Comparison of ENCODE assay signal across 21 cellular contexts in genomic region chr2:193843675-193844074, GRCh38.
A peak's percentile ranks its signal among the peaks of the same experiment; 100 is the strongest.
DNase-seq lines count a peak whose midpoint lies in the region; ATAC-seq, FAIRE-seq and TF ChIP-seq lines count a peak whose summit lies in the region.
"Had no signal": no experiment of that assay in that cellular context is flagged by ENCODE, and none has a peak within 500 bp of the region (broad histone marks: within the 10 kb centered on the region; RNA-seq: fewer than 3 reads in every experiment).

No MANE protein-coding gene starts in this region.

- H3K27ac Mint-ChIP-seq in CD14-positive monocyte = no peak overlapping the region
- H3K27ac Mint-ChIP-seq: B cell, GM23338 had no signal

- H3K36me3 Mint-ChIP-seq in CD14-positive monocyte = no peaks in the 10 kb centered on the region

- WGBS in GM12878 (ENCODE audit: insufficient coverage, insufficient replicate concordance, low lambda C conversion rate, missing lambda C conversion rate) = 0% methylated on average over 3 of the region's 3 CpGs
- WGBS in psoas muscle, 3 donors = 80 to 92% (median 83%) methylated on average over 3 of the region's 3 CpGs

- no peak for TF ChIP-seq RAD21 in GM12878 (IDR thresholded peaks at IDR 0.05; ENCODE audit: insufficient read depth, low read depth, low read length)

- TF ChIP-seq CTCF in CD14-positive monocyte (IDR thresholded peaks at IDR 0.05) (no peak), GM12878 (IDR thresholded peaks at IDR 0.05 in 2 of 3, conservative IDR thresholded peaks at IDR 0.05 in 1 of 3; ENCODE audit: control insufficient read depth in 2 of 3, extremely low read depth in 1 of 3, insufficient read depth in 1 of 3, low read depth in 3 of 3, low read length in 3 of 3) (no peak), psoas muscle (IDR thresholded peaks at IDR 0.05) (no peak)

- H3K27me3 Mint-ChIP-seq in CD14-positive monocyte (ENCODE audit: low read depth in 3 of 3) = no peaks in the 10 kb centered on the region
- H3K27me3 Mint-ChIP-seq: B cell had no signal

- no peaks in the 10 kb centered on the region for H3K9me3 ChIP-seq in GM12878 (replicated peaks; ENCODE audit: control insufficient read depth, insufficient read depth, low read length)
- H3K9me3 ChIP-seq in psoas muscle = no peaks in the 10 kb centered on the region
- H3K9me3 ChIP-seq: MG63 had no signal

- H3K27ac ChIP-seq in GM12878 (ENCODE audit: control insufficient read depth, insufficient read depth) (no peak overlapping the region), psoas muscle (no peak overlapping the region)

- no peak overlapping the region for H3K4me3 ChIP-seq in GM12878
- H3K4me3 ChIP-seq in psoas muscle = no peak overlapping the region
- H3K4me3 ChIP-seq: GM23338, MG63 had no signal

- no peak for TF ChIP-seq EP300 in GM12878 (IDR thresholded peaks at IDR 0.05; ENCODE audit: borderline replicate concordance in 1 of 2, control insufficient read depth in 1 of 2, low read depth in 2 of 2, low read length in 2 of 2)

- CTCF ChIA-PET in GM12878 (lab: Yijun Ruan, JAX) = no interaction called here

- no peak for TF ChIP-seq POLR2A in GM12878 (IDR thresholded peaks at IDR 0.05; ENCODE audit: low read depth, low read length)

- H3K9me3 Mint-ChIP-seq in CD14-positive monocyte = peaks cover 0 to 4% (median 0%) of the 10 kb centered on the region in 7 donors
- H3K9me3 Mint-ChIP-seq: GM23338 had no signal

- H3K79me2 ChIP-seq in GM12878 (ENCODE audit: control insufficient read depth, insufficient read depth, low read length) = no peaks in the 10 kb centered on the region

- H3K4me2 ChIP-seq in GM12878 (ENCODE audit: control insufficient read depth, insufficient read depth) = no peak overlapping the region
- H3K4me2 ChIP-seq: GM23338 had no signal

- no peak for FAIRE-seq in GM12878 (lab: Jason Lieb, UNC)

- RAD21 ChIA-PET in GM12878 (lab: Charles Lee; ENCODE audit: unreplicated experiment) = no interaction called here

- in situ Hi-C loops in GM12878 (cut with MboI) = no loop called here

- no peaks in the 10 kb centered on the region for H3K4me1 Mint-ChIP-seq in CD14-positive monocyte
- H3K4me1 Mint-ChIP-seq: B cell had no signal

- no peak overlapping the region for H3K9ac ChIP-seq in GM12878 (ENCODE audit: control insufficient read depth, insufficient read depth, low read length)

- no peaks in the 10 kb centered on the region for H4K20me1 ChIP-seq in GM12878 (ENCODE audit: control insufficient read depth, insufficient read depth)

- BruUV-seq in GM12878 (replicated peaks; lab: Mats Ljungman, UMichigan) = no TSS peak

- SMC1A ChIA-PET in GM12878 (lab: Charles Lee; ENCODE audit: uncharacterized antibody, unreplicated experiment) = no interaction called here

- no peaks in the 10 kb centered on the region for H3K27me3 ChIP-seq in GM12878 (replicated peaks in 1 of 2; ENCODE audit: control insufficient read depth in 2 of 2, insufficient read depth in 2 of 2, low read length in 1 of 2)
- no peaks in the 10 kb centered on the region for H3K27me3 ChIP-seq in psoas muscle (ENCODE audit: insufficient read depth in 3 of 3, low read length in 2 of 3)
- H3K27me3 ChIP-seq: MG63 had no signal

- H3K4me1 ChIP-seq in GM12878 (ENCODE audit: control insufficient read depth, insufficient read depth, low read length) = no peaks in the 10 kb centered on the region
- no peaks in the 10 kb centered on the region for H3K4me1 ChIP-seq in psoas muscle

- H3K4me3 Mint-ChIP-seq in CD14-positive monocyte = no peak overlapping the region
- H3K4me3 Mint-ChIP-seq: B cell, GM23338 had no signal

- POLR2A ChIA-PET in GM12878 (lab: Charles Lee) = no interaction called here

- no peak overlapping the region for H2AFZ ChIP-seq in GM12878 (ENCODE audit: control insufficient read depth, low read depth, low read length)
- H2AFZ ChIP-seq: GM23338 had no signal

- H3K36me3 ChIP-seq in GM12878 (ENCODE audit: control insufficient read depth in 2 of 2, insufficient read depth in 2 of 2, low read length in 1 of 2) = no peaks in the 10 kb centered on the region
- H3K36me3 ChIP-seq in psoas muscle (ENCODE audit: insufficient read depth in 1 of 2, low read depth in 1 of 2) = no peaks in the 10 kb centered on the region
- H3K36me3 ChIP-seq: MG63 had no signal

- DNase-seq in CD14-positive monocyte (ENCODE audit: low spot score) (peak; percentile 12), GM12878 (ENCODE audit: low read depth, low spot score) (no peak), psoas muscle (no peak)
- no peak for DNase-seq in central memory CD4-positive, alpha-beta T cell
- no peak for DNase-seq in activated CD4-positive, alpha-beta T cell treated with anti-CD3 and anti-CD28 coated beads for 4 hours
- DNase-seq: COR-L47, DMS79, HCEC 1CT, Kasumi-1, MG63, NCI-H1417 treated with DMSO at 0.1 percent for 48 hours, NCI-H187, NCI-H446 treated with DMSO at 0.1 percent for 48 hours, NCI-H526 treated with DMSO at 0.1 percent for 48 hours, SIG-M5, T-helper 1 cell had no signal

- intact Hi-C loops in CD14-positive monocyte (cut with micrococcal nuclease) = no loop called here
- intact Hi-C loops in GM12878 (cut with micrococcal nuclease; ENCODE audit: unreplicated experiment) = no loop called here
- intact Hi-C loops in psoas muscle (cut with DNase I) = no loop called here

- ATAC-seq in GM19351 (IDR thresholded peaks at IDR 0.05; ENCODE audit: unreplicated experiment) = peak; percentile 84
- ATAC-seq in HG03103 (IDR thresholded peaks at IDR 0.05; ENCODE audit: low read depth, unreplicated experiment) = peak; percentile 40
- ATAC-seq in GM12878 = peak; percentile 60
- no peak for ATAC-seq in HG02870 (IDR thresholded peaks at IDR 0.05; ENCODE audit: unreplicated experiment)
- ATAC-seq in psoas muscle = no peak
- ATAC-seq: GM23338 had no signal

TF ChIP-seq in GM12878, 131 proteins besides CTCF, POLR2A, EP300 and RAD21:
- no peak for TF ChIP-seq BHLHE40 (IDR thresholded peaks at IDR 0.05; ENCODE audit: borderline replicate concordance in 1 of 2, low read depth in 2 of 2, low read length in 1 of 2)
- TF ChIP-seq TCF12 (IDR thresholded peaks at IDR 0.05; ENCODE audit: low read depth, low read length) = no peak
- no peak for TF ChIP-seq ZNF217 (IDR thresholded peaks at IDR 0.05)
- TF ChIP-seq LARP7 (IDR thresholded peaks at IDR 0.05) = no peak
- no peak for TF ChIP-seq SIX5 (IDR thresholded peaks at IDR 0.05; ENCODE audit: low read depth, low read length, severe bottlenecking)
- TF ChIP-seq JUNB (IDR thresholded peaks at IDR 0.05) = no peak
- no peak for TF ChIP-seq NRF1 (conservative IDR thresholded peaks at IDR 0.05; ENCODE audit: low read depth, low read length)
- TF ChIP-seq MTA3 (IDR thresholded peaks at IDR 0.05; ENCODE audit: borderline replicate concordance, low read length) = no peak
- no peak for TF ChIP-seq IRF5 (IDR thresholded peaks at IDR 0.05; ENCODE audit: borderline replicate concordance)
- TF ChIP-seq YY1 (IDR thresholded peaks at IDR 0.05; ENCODE audit: low read depth, low read length) = no peak
- TF ChIP-seq POLR2AphosphoS2 (IDR thresholded peaks at IDR 0.05; ENCODE audit: low read depth, low read length) = no peak
- TF ChIP-seq NR2C2 (IDR thresholded peaks at IDR 0.05; ENCODE audit: borderline replicate concordance, control insufficient read depth, insufficient read length, low read depth) = no peak
- TF ChIP-seq RFX5 (IDR thresholded peaks at IDR 0.05; ENCODE audit: low read depth, low read length) = no peak
TF ChIP-seq in GM12878: peak in this region for 0.

Comparison
In these comparisons a context has a peak if more than half of its experiments do, and no peak if none do; other contexts are left out.
1. ATAC-seq: peak in GM19351 (single experiment), HG03103 (single experiment) and GM12878 (single experiment); none in HG02870 (single experiment) and psoas muscle (0 of 4).